ENCODE assay signal across 29 cellular contexts in genomic region chr4:24456431-24456830, GRCh38.
"Had no signal": no experiment of that assay in that cellular context is flagged by ENCODE, and none has a peak within 500 bp of the region (broad histone marks: within the 10 kb centered on the region; RNA-seq: fewer than 3 reads in every experiment).

No MANE protein-coding gene starts in this region.

- H3K27ac Mint-ChIP-seq: naive thymus-derived CD8-positive, alpha-beta T cell; nephron; neural progenitor cell; progenitor cell of endocrine pancreas; stimulated activated effector memory CD8-positive, alpha-beta T cell treated with anti-CD3 and anti-CD28 coated beads, Interleukin-12 subunit alpha, Interleukin-12 subunit beta, amount 100 ng/mL, for 72 hours; stimulated activated naive B cell treated with anti-CD40 and anti-IgM and Interleukin-4, amounts not matched to agents 10 μg/mL and 1 μg/mL and 100 μg/mL, for 72 hours; stimulated activated naive CD8-positive, alpha-beta T cell treated with anti-CD3 and anti-CD28 coated beads, Interleukin-15, Interleukin-2, amounts not matched to agents 100 ng/mL and 50 ng/mL, for 24 hours had no signal

- H3K9me3 ChIP-seq: ovary, psoas muscle, right lobe of liver, sigmoid colon, thoracic aorta, thyroid gland, tibial nerve, upper lobe of left lung, vagina had no signal

- H3K27me3 ChIP-seq: neural progenitor cell, ovary, right lobe of liver, sigmoid colon, stomach, thyroid gland, tibial nerve, upper lobe of left lung, vagina had no signal

- H2AFZ ChIP-seq: neural progenitor cell, parathyroid adenoma had no signal

- H3K9me3 Mint-ChIP-seq: stimulated activated effector memory CD8-positive, alpha-beta T cell treated with anti-CD3 and anti-CD28 coated beads, Interleukin-12 subunit alpha, Interleukin-12 subunit beta, amount 100 ng/mL, for 72 hours; stimulated activated naive CD8-positive, alpha-beta T cell treated with anti-CD3 and anti-CD28 coated beads, Interleukin-15, Interleukin-2, amounts not matched to agents 100 ng/mL and 50 ng/mL, for 24 hours had no signal

- H3K4me2 ChIP-seq: neural progenitor cell had no signal

- H3K4me3 ChIP-seq: neural progenitor cell, ovary, psoas muscle, right lobe of liver, sigmoid colon, skin epidermis, stomach, thoracic aorta, thyroid gland, tibial nerve, upper lobe of left lung, vagina had no signal

- DNase-seq: naive thymus-derived CD8-positive, alpha-beta T cell; occipital lobe; ovary; posterior cingulate gyrus; psoas muscle; right cardiac atrium; right lobe of liver; sigmoid colon; stimulated activated CD4-positive, alpha-beta T cell treated with anti-CD3 and anti-CD28 coated beads, Interleukin-15, amount 100 ng/mL, for 24 hours; stimulated activated CD4-positive, alpha-beta T cell treated with anti-CD3 and anti-CD28 coated beads, Interleukin-2, amount 100 ng/mL, for 24 hours; stimulated activated CD4-positive, alpha-beta T cell treated with anti-CD3 and anti-CD28 coated beads, Interleukin-2, amount 100 ng/mL, for 48 hours; stimulated activated CD4-positive, alpha-beta T cell treated with anti-CD3 and anti-CD28 coated beads, Interleukin-4, amount 100 ng/mL, for 24 hours; stimulated activated naive B cell treated with anti-CD40 and anti-IgM and Interleukin-4, amounts not matched to agents 10 μg/mL and 1 μg/mL and 100 μg/mL, for 72 hours; stimulated activated naive CD4-positive, alpha-beta T cell treated with Interleukin-2 at 50 U/mL for 16 hours; stomach; thyroid gland; trophoblast cell; upper lobe of left lung had no signal

- H3K4me1 Mint-ChIP-seq: naive thymus-derived CD8-positive, alpha-beta T cell; neural progenitor cell; stimulated activated effector memory CD8-positive, alpha-beta T cell treated with anti-CD3 and anti-CD28 coated beads, Interleukin-12 subunit alpha, Interleukin-12 subunit beta, amount 100 ng/mL, for 72 hours; stimulated activated naive B cell treated with anti-CD40 and anti-IgM and Interleukin-4, amounts not matched to agents 10 μg/mL and 1 μg/mL and 100 μg/mL, for 72 hours had no signal

- FAIRE-seq: urothelium cell line had no signal

- H3K36me3 ChIP-seq: neural progenitor cell, ovary, right lobe of liver, sigmoid colon, stomach, thoracic aorta, thyroid gland, tibial nerve, upper lobe of left lung, vagina had no signal

- H3K4me1 ChIP-seq: parathyroid adenoma, psoas muscle, right lobe of liver, sigmoid colon, stomach, thyroid gland, tibial nerve, upper lobe of left lung, vagina had no signal

- ATAC-seq: naive thymus-derived CD8-positive, alpha-beta T cell; psoas muscle; right cardiac atrium; right lobe of liver; stimulated activated effector memory CD8-positive, alpha-beta T cell treated with anti-CD3 and anti-CD28 coated beads, Interleukin-12 subunit alpha, Interleukin-12 subunit beta, amount 100 ng/mL, for 72 hours; stimulated activated naive B cell treated with anti-CD40 and anti-IgM and Interleukin-4, amounts not matched to agents 10 μg/mL and 1 μg/mL and 100 μg/mL, for 72 hours had no signal

- H3K36me3 Mint-ChIP-seq: naive thymus-derived CD8-positive, alpha-beta T cell; stimulated activated effector memory CD8-positive, alpha-beta T cell treated with anti-CD3 and anti-CD28 coated beads, Interleukin-12 subunit alpha, Interleukin-12 subunit beta, amount 100 ng/mL, for 72 hours; stimulated activated naive B cell treated with anti-CD40 and anti-IgM and Interleukin-4, amounts not matched to agents 10 μg/mL and 1 μg/mL and 100 μg/mL, for 72 hours had no signal

- H3K4me3 Mint-ChIP-seq: naive thymus-derived CD8-positive, alpha-beta T cell; nephron; neural progenitor cell; stimulated activated effector memory CD8-positive, alpha-beta T cell treated with anti-CD3 and anti-CD28 coated beads, Interleukin-12 subunit alpha, Interleukin-12 subunit beta, amount 100 ng/mL, for 72 hours; stimulated activated naive B cell treated with anti-CD40 and anti-IgM and Interleukin-4, amounts not matched to agents 10 μg/mL and 1 μg/mL and 100 μg/mL, for 72 hours; stimulated activated naive CD8-positive, alpha-beta T cell treated with anti-CD3 and anti-CD28 coated beads, Interleukin-15, Interleukin-2, amounts not matched to agents 100 ng/mL and 50 ng/mL, for 24 hours had no signal

- H3K27ac ChIP-seq: neural progenitor cell, ovary, parathyroid adenoma, psoas muscle, right lobe of liver, sigmoid colon, skin epidermis, stomach, thoracic aorta, thyroid gland, tibial nerve, upper lobe of left lung, vagina had no signal

- H3K9ac ChIP-seq: neural progenitor cell, parathyroid adenoma had no signal

- H3K79me2 ChIP-seq: parathyroid adenoma had no signal
